Comparison of ENCODE assay signal across 13 cellular contexts in genomic region chr6:22657341-22657985, GRCh38.
DNase-seq lines count a peak whose midpoint lies in the region; ATAC-seq and TF ChIP-seq lines count a peak whose summit lies in the region.
"Had no signal": no experiment of that assay in that cellular context is flagged by ENCODE, and none has a peak within 500 bp of the region (broad histone marks: within the 10 kb centered on the region; RNA-seq: fewer than 3 reads in every experiment).

No MANE protein-coding gene starts in this region.

- H3K79me2 ChIP-seq in MM.1S (ENCODE audit: low read length) (no peaks in the 10 kb centered on the region), smooth muscle cell (ENCODE audit: low read depth) (no peaks in the 10 kb centered on the region)

- H4K20me1 ChIP-seq in MM.1S (ENCODE audit: insufficient read depth, low read length): no peaks in the 10 kb centered on the region
- no peaks in the 10 kb centered on the region for H4K20me1 ChIP-seq in smooth muscle cell (ENCODE audit: low read depth)

- DNase-seq in MM.1S (peak; percentile 63), fibroblast of peridontal ligament (ENCODE audit: extremely low read depth) (peak; percentile 8), smooth muscle cell (lab: John Stamatoyannopoulos, UW; ENCODE audit: unreplicated experiment) (no peak), LoVo (ENCODE audit: low spot score) (no peak), GM10266 (ENCODE audit: extremely low spot score) (no peak)
- DNase-seq: activated CD4-positive, alpha-beta T cell treated with anti-CD3 and anti-CD28 coated beads, Interleukin-2, amount 50 U/mL, for 4 hours; heart left ventricle; NCI-H146; SIG-M5; stimulated activated CD4-positive, alpha-beta T cell treated with anti-CD3 and anti-CD28 coated beads, Interleukin-2, amount 100 ng/mL, for 48 hours had no signal

- H3K9ac ChIP-seq in MM.1S (ENCODE audit: low read length) (no peak overlapping the region), smooth muscle cell (ENCODE audit: low read depth) (no peak overlapping the region)

- TF ChIP-seq CTCF in MM.1S (IDR thresholded peaks at IDR 0.05; ENCODE audit: low read length) (no peak), smooth muscle cell (IDR thresholded peaks at IDR 0.05; ENCODE audit: borderline replicate concordance, insufficient read depth, poor library complexity, severe bottlenecking) (no peak), GM10266 (IDR thresholded peaks at IDR 0.05; ENCODE audit: control insufficient read depth, insufficient read depth, low read depth, missing control alignments) (no peak)

- no peaks in the 10 kb centered on the region for H3K9me3 ChIP-seq in MM.1S (replicated peaks; ENCODE audit: insufficient read depth, low read length)
- H3K9me3 ChIP-seq in smooth muscle cell (replicated peaks; ENCODE audit: low read depth): no peaks in the 10 kb centered on the region
- H3K9me3 ChIP-seq: heart left ventricle, tibial nerve had no signal

- H3F3A ChIP-seq in MM.1S (ENCODE audit: insufficient read depth, low read length) (0 out of 2 replicates have a peak, but pooled peaks cover 8% of the 10 kb centered on the region), smooth muscle cell (ENCODE audit: low read depth) (no peaks in the 10 kb centered on the region)

- H2AFZ ChIP-seq in MM.1S (ENCODE audit: low read length): peak overlapping the region; percentile 62
- peak overlapping the region; percentile 35 for H2AFZ ChIP-seq in smooth muscle cell (ENCODE audit: low read depth)

- H3K4me1 ChIP-seq in MM.1S (ENCODE audit: low read length) (peaks cover 41% of the 10 kb centered on the region), smooth muscle cell (ENCODE audit: low read depth) (no peaks in the 10 kb centered on the region)

- H3K36me3 ChIP-seq in MM.1S (replicated peaks; ENCODE audit: insufficient read depth, low read length) (no peaks in the 10 kb centered on the region), smooth muscle cell (ENCODE audit: low read depth) (no peaks in the 10 kb centered on the region)
- H3K36me3 ChIP-seq: heart left ventricle, tibial nerve had no signal

- peak overlapping the region; percentile 49 for H3K4me2 ChIP-seq in MM.1S (ENCODE audit: low read depth, low read length)
- H3K4me2 ChIP-seq in smooth muscle cell: no peak overlapping the region

- H3K4me3 ChIP-seq in MM.1S (ENCODE audit: low read length) (no peak overlapping the region), smooth muscle cell (no peak overlapping the region)
- H3K4me3 ChIP-seq: heart left ventricle, tibial nerve had no signal

- ATAC-seq in GM19467 (IDR thresholded peaks at IDR 0.05; ENCODE audit: unreplicated experiment) (peak; percentile 41), HG02623 (IDR thresholded peaks at IDR 0.05; ENCODE audit: unreplicated experiment) (no peak)

- H3K27ac ChIP-seq in MM.1S (ENCODE audit: low read length) (peak overlapping the region; percentile 59; the same call in 1 of the 2 replicates), smooth muscle cell (ENCODE audit: low read depth) (no peak overlapping the region)

- WGBS in smooth muscle cell (ENCODE audit: low lambda C conversion rate): 81% methylated on average over 1 of the region's 1 CpG

- no peaks in the 10 kb centered on the region for H3K9me2 ChIP-seq in MM.1S (replicated peaks; ENCODE audit: insufficient read depth, low read length)

- no peaks in the 10 kb centered on the region for H3K27me3 ChIP-seq in MM.1S (replicated peaks; ENCODE audit: insufficient read depth, low read length)
- no peaks in the 10 kb centered on the region for H3K27me3 ChIP-seq in smooth muscle cell (ENCODE audit: low read depth)
- H3K27me3 ChIP-seq: heart left ventricle, tibial nerve had no signal

Comparison
In these comparisons a context has a peak if more than half of its experiments do, and no peak if none do; other contexts are left out.
1. DNase-seq: peak in MM.1S (single experiment) and fibroblast of peridontal ligament (single experiment); none in smooth muscle cell (single experiment), LoVo (single experiment) and GM10266 (single experiment).